In the genomic region with DNA sequence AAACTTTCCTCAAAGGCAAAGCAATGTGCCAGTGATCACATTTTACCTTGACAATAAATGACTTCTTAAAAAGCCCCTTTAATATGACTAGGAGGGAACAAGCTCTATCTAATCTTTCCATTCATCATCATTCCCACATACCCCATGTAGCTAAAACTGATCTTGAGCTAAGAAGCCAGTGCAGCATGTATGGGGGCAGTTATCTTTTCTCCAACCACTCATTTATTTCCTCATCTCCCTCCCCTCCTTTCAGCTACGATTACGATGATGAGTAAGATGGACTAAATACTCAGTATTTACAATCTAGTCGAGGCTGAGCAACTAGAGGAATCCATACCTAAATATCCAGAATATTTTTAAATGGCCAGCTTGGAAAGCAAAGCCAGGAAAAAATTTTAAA, we compare ENCODE assay signal across 12 cellular contexts. TPM values are rescaled to one million over a fixed set of nuclear protein-coding genes. Genes with fewer than 3 reads are reported as not detected.
A peak's percentile ranks its signal among the peaks of the same experiment; 100 is the strongest.
DNase-seq lines count a peak whose midpoint lies in the region; ATAC-seq and TF ChIP-seq lines count a peak whose summit lies in the region.
"Had no signal": no experiment of that assay in that cellular context is flagged by ENCODE, and none has a peak within 500 bp of the region (broad histone marks: within the 10 kb centered on the region; RNA-seq: fewer than 3 reads in every experiment).

No MANE protein-coding gene starts in this region.

- DNase-seq in activated CD4-positive, alpha-beta T cell treated with anti-CD3 and anti-CD28 coated beads for 36 hours, result no peak
- no peak for DNase-seq in activated CD4-positive, alpha-beta T cell treated with anti-CD3 and anti-CD28 coated beads for 48 hours
- DNase-seq in T-helper 17 cell (no peak), fibroblast of pulmonary artery (ENCODE audit: low read depth) (peak; percentile 30), anterior cingulate cortex (lab: John Stamatoyannopoulos, UW) (no peak), GF-D8 (lab: John Stamatoyannopoulos, UW) (no peak), dermis blood vessel endothelial cell (no peak)
- no peak for DNase-seq in stimulated activated naive CD8-positive, alpha-beta T cell treated with anti-CD3 and anti-CD28 coated beads, Interleukin-15, Interleukin-2, amounts not matched to agents 100 U/mL and 50 U/mL, for 24 hours
- DNase-seq: DMS153 had no signal

- no peaks in the 10 kb centered on the region for H3K9me3 Mint-ChIP-seq in activated CD4-positive, alpha-beta T cell treated with anti-CD3 and anti-CD28 coated beads for 36 hours (ENCODE audit: low read depth)
- H3K9me3 Mint-ChIP-seq: T-helper 2 cell treated with Interferon-gamma antibody and Interleukin-4, amounts not matched to agents 5 μg/mL and 100 μg/mL, for 36 hours had no signal

- H3K4me3 ChIP-seq in fibroblast of pulmonary artery (replicated peaks; ENCODE audit: low read depth, low read length), result no peak overlapping the region
- H3K4me3 ChIP-seq: tibial nerve had no signal

- peak; percentile 36 for ATAC-seq in activated CD4-positive, alpha-beta T cell treated with anti-CD3 and anti-CD28 coated beads for 36 hours
- no peak for ATAC-seq in T-helper 17 cell
- peak; percentile 90 for ATAC-seq in stimulated activated naive CD8-positive, alpha-beta T cell treated with anti-CD3 and anti-CD28 coated beads, Interleukin-15, Interleukin-2, amounts not matched to agents 100 U/mL and 50 U/mL, for 24 hours
- ATAC-seq: Panc1 had no signal

- H3K27me3 Mint-ChIP-seq in activated CD4-positive, alpha-beta T cell treated with anti-CD3 and anti-CD28 coated beads for 36 hours, result no peaks in the 10 kb centered on the region
- H3K27me3 Mint-ChIP-seq in T-helper 17 cell, result no peaks in the 10 kb centered on the region

- no peak overlapping the region for H3K4me3 Mint-ChIP-seq in activated CD4-positive, alpha-beta T cell treated with anti-CD3 and anti-CD28 coated beads for 36 hours
- no peak overlapping the region for H3K4me3 Mint-ChIP-seq in T-helper 17 cell
- H3K4me3 Mint-ChIP-seq: T-helper 2 cell treated with Interferon-gamma antibody and Interleukin-4, amounts not matched to agents 5 μg/mL and 100 μg/mL, for 36 hours had no signal

- H3K4me1 Mint-ChIP-seq in activated CD4-positive, alpha-beta T cell treated with anti-CD3 and anti-CD28 coated beads for 36 hours, result peaks cover 60% of the 10 kb centered on the region
- H3K4me1 Mint-ChIP-seq in T-helper 17 cell, result peaks cover 35% of the 10 kb centered on the region

- no peaks in the 10 kb centered on the region for H3K9me3 ChIP-seq in T-helper 17 cell (ENCODE audit: control insufficient read depth, low read length, poor library complexity, severe bottlenecking)
- H3K9me3 ChIP-seq: tibial nerve had no signal

- no peaks in the 10 kb centered on the region for H3K36me3 Mint-ChIP-seq in activated CD4-positive, alpha-beta T cell treated with anti-CD3 and anti-CD28 coated beads for 36 hours (ENCODE audit: low read depth)
- H3K36me3 Mint-ChIP-seq in T-helper 17 cell (ENCODE audit: low read depth), result no peaks in the 10 kb centered on the region

- CTCF ChIA-PET in activated CD4-positive, alpha-beta T cell treated with anti-CD3 and anti-CD28 coated beads for 36 hours (lab: Charles Lee), result interaction anchor here (1.0 to 1.7 kb wide), 7 partner anchors 9 to 92 kb away, joined by 4 to 6 read pairs (median 5); partner anchors contain the start of gene PNO1

- intact Hi-C loops in activated CD4-positive, alpha-beta T cell treated with anti-CD3 and anti-CD28 coated beads for 36 hours (cut with DNase I, micrococcal nuclease), result loop anchor here in 1 of 2 experiments (5.0 kb wide), 2 partner anchors 36 to 59 kb away; partner anchors contain the start of genes PNO1 and PPP3R1

- H3K27ac Mint-ChIP-seq in activated CD4-positive, alpha-beta T cell treated with anti-CD3 and anti-CD28 coated beads for 36 hours, result peak overlapping the region; percentile 20
- H3K27ac Mint-ChIP-seq in T-helper 17 cell, result peak overlapping the region; percentile 83
- H3K27ac Mint-ChIP-seq: T-helper 2 cell treated with Interferon-gamma antibody and Interleukin-4, amounts not matched to agents 5 μg/mL and 100 μg/mL, for 36 hours had no signal

- no peak for TF ChIP-seq CTCF in fibroblast of pulmonary artery (IDR thresholded peaks at IDR 0.05; ENCODE audit: low read length, missing control alignments)

- POLR2A ChIA-PET in activated CD4-positive, alpha-beta T cell treated with anti-CD3 and anti-CD28 coated beads for 36 hours (lab: Charles Lee), result interaction anchor here (0.7 kb wide), 1 partner anchor 15 kb away, joined by 3 read pairs; no protein-coding TSS in a partner anchor

RNA-seq across cellular contexts. Expression of gene PNO1, which starts 35.5 kb away (rescaled TPM):
- total RNA-seq in activated CD4-positive, alpha-beta T cell treated with anti-CD3 and anti-CD28 coated beads for 36 hours, result 10 to 100 TPM; 15.7 to 20.5 TPM
- total RNA-seq in T-helper 17 cell, result 10 to 100 TPM; 20.6 to 26.4 TPM
- 12.4 and 17.5 TPM in 2 replicates for total RNA-seq in dermis blood vessel endothelial cell

RNA-seq across cellular contexts. Expression of gene PPP3R1, which starts 59.2 kb away (rescaled TPM):
- total RNA-seq in activated CD4-positive, alpha-beta T cell treated with anti-CD3 and anti-CD28 coated beads for 36 hours, result 10 to 100 TPM; 75.1 to 82.4 TPM
- total RNA-seq in T-helper 17 cell (10 to 100 TPM; 60.3 to 83.9 TPM), dermis blood vessel endothelial cell (19.4 and 46.8 TPM in 2 replicates)
